9 cellular contexts compared by ENCODE assay signal in the genomic region with DNA sequence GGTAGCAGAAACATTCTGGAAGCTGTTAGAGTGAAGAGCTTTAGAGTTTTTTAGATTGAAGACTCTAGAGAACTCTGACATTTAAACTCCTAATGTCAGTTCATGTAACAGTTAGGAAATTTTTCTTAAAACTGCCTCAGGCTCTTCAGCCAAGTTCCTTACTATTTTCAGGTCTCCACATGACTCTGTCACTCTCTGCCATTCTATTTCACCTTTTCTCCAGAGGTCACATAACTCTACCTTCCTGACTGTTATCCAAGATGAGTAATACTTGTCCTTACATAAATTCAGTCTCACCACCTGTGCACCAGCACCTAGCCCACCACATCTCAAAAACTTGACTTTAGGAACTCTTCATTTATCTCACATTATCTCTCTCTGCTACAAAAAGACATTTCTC.
"Had no signal": no experiment of that assay in that cellular context is flagged by ENCODE, and none has a peak within 500 bp of the region (broad histone marks: within the 10 kb centered on the region; RNA-seq: fewer than 3 reads in every experiment).

No MANE protein-coding gene starts in this region.

- H3K4me3 ChIP-seq: GM23248, HAP-1, K562 had no signal

- H3K4me1 ChIP-seq: HAP-1 had no signal

- DNase-seq: GM23248, GOT3, H7, HFFc6, IMR-90 had no signal

- H3K27ac ChIP-seq: GM23248 had no signal

- H3K4me3 Mint-ChIP-seq: HFFc6 had no signal

- H3K36me3 ChIP-seq: HAP-1 had no signal

- FAIRE-seq: HTR-8/SVneo, K562 had no signal

- ATAC-seq: HCT116, K562 had no signal

- H3K27ac Mint-ChIP-seq: HFFc6 had no signal

- H3K9me3 ChIP-seq: HAP-1 had no signal
